Comparison of ENCODE assay signal across 17 cellular contexts in the genomic region with DNA sequence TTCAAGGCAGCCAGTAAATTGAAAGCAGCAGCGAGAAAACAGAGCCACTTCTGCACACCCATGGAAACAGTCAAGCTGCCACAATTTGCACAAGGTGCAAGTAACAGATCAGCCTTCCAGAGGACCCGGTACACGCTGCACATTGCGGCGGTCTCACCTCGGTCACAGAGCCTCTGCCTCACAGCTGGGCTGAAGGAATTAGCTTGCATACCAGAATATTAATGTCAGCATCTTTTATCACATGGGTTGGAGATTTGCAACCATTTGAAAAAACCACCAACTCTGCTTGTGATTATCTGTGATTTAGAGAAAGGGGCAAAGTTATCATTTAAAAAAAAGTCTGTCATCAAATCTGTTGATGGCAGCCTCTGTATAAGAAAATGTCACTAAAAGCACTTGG.
"Had no signal": no experiment of that assay in that cellular context is flagged by ENCODE, and none has a peak within 500 bp of the region (broad histone marks: within the 10 kb centered on the region; RNA-seq: fewer than 3 reads in every experiment).

No MANE protein-coding gene starts in this region.

- H3K36me3 ChIP-seq: colonic mucosa, ovary, WERI-Rb-1 had no signal

- ATAC-seq: activated CD4-positive, alpha-beta T cell treated with anti-CD3 and anti-CD28 coated beads for 36 hours; activated CD8-positive, alpha-beta T cell treated with anti-CD3 and anti-CD28 coated beads for 36 hours; activated T-cell treated with anti-CD3 and anti-CD28 coated beads, Interleukin-2, amount 50 U/mL, for 72 hours; left lobe of liver had no signal

- H3K4me3 ChIP-seq: colonic mucosa, ovary, testis had no signal

- DNase-seq: activated CD4-positive, alpha-beta T cell treated with anti-CD3 and anti-CD28 coated beads for 36 hours; activated CD8-positive, alpha-beta memory T cell treated with anti-CD3 and anti-CD28 coated beads, Interleukin-2, amount 50 U/mL, for 4 hours; activated CD8-positive, alpha-beta T cell treated with anti-CD3 and anti-CD28 coated beads for 36 hours; activated gamma-delta T cell treated with Interleukin-2 at 50 U/mL for 16 hours; activated naive CD8-positive, alpha-beta T cell treated with anti-CD3 and anti-CD28 coated beads for 36 hours; activated T-cell treated with anti-CD3 and anti-CD28 coated beads, Interleukin-2, amount 50 U/mL, for 72 hours; aorta; colonic mucosa; effector CD4-positive, alpha-beta T cell; ovary; stimulated activated CD4-positive, alpha-beta T cell treated with anti-CD3 and anti-CD28 coated beads, Interleukin-15, amount 100 ng/mL, for 24 hours; stimulated activated CD4-positive, alpha-beta T cell treated with anti-CD3 and anti-CD28 coated beads, Interleukin-4, amount 100 ng/mL, for 24 hours; T-helper 1 cell; testis; WERI-Rb-1 had no signal

- H3K27me3 ChIP-seq: colonic mucosa, ovary, testis had no signal

- H3K9me3 ChIP-seq: colonic mucosa, ovary, testis had no signal

- H3K27ac ChIP-seq: colonic mucosa, ovary, testis, WERI-Rb-1 had no signal

- FAIRE-seq: islet of Langerhans had no signal

- H3K4me1 ChIP-seq: colonic mucosa, testis had no signal
